In genomic region chr16:58515125-58515870, GRCh38 we compare ENCODE assay signal across 8 cellular contexts. TPM values are rescaled to one million over a fixed set of nuclear protein-coding genes. Genes with fewer than 3 reads are reported as not detected.
DNase-seq lines count a peak whose midpoint lies in the region; ATAC-seq and TF ChIP-seq lines count a peak whose summit lies in the region.

Gene SETD6 (plus strand): TSS chr16:58515517. CDS start chr16:58515538, 21 bp downstream.

- H3K27me3 Mint-ChIP-seq in CD8-positive, alpha-beta memory T cell, result no peaks in the 10 kb centered on the region

- H3K4me3 Mint-ChIP-seq in CD8-positive, alpha-beta memory T cell, result peak within 1 kb of the TSS; percentile 88 to 96 (median 90)

- POLR2A ChIA-PET in CD8-positive, alpha-beta memory T cell (lab: Charles Lee), result interaction anchor here (0.6 kb wide), 2 partner anchors 236 to 1007 kb away, joined by 4 to 5 read pairs; no protein-coding TSS in a partner anchor

- peaks cover 39% of the 10 kb centered on the region for H4K20me1 ChIP-seq in OCI-LY3 (ENCODE audit: insufficient read depth, low read length)

- H3K4me2 ChIP-seq in OCI-LY3 (ENCODE audit: low read length), result peak within 1 kb of the TSS; percentile 89

- intact Hi-C loops in esophagus muscularis mucosa (cut with DNase I), result loop anchor here (5.0 kb wide), 1 partner anchor 112 kb away; the partner anchor contains the start of gene CNOT1

- H3K36me3 Mint-ChIP-seq in CD8-positive, alpha-beta memory T cell, result peaks cover 0 to 37% (median 5%) of the 10 kb centered on the region in 3 donors

- no peaks in the 10 kb centered on the region for H3K9me3 ChIP-seq in CD8-positive, alpha-beta memory T cell (ENCODE audit: low read length)
- H3K9me3 ChIP-seq in OCI-LY3 (ENCODE audit: insufficient read depth, low read length), result no peaks in the 10 kb centered on the region
- H3K9me3 ChIP-seq in esophagus muscularis mucosa, result no peaks in the 10 kb centered on the region
- H3K9me3 ChIP-seq in muscle layer of duodenum (ENCODE audit: control insufficient read depth in 1 of 2, low read length in 2 of 2), result no peaks in the 10 kb centered on the region

- peak within 1 kb of the TSS; percentile 75 for H3K9ac ChIP-seq in OCI-LY3 (ENCODE audit: low read length)

- ATAC-seq in GM19452 (IDR thresholded peaks at IDR 0.05; ENCODE audit: unreplicated experiment), result peak; percentile 67

- CTCF ChIA-PET in CD8-positive, alpha-beta memory T cell (lab: Charles Lee), result interaction anchor here (0.9 to 2.5 kb wide), 3 partner anchors 10 to 241 kb away, joined by 3 to 26 read pairs (median 4); partner anchors contain the start of gene NDRG4

- WGBS in esophagus muscularis mucosa, result 0% methylated on average over 39 of the region's 80 CpGs

- peak within 1 kb of the TSS; percentile 85 to 94 (median 88) for H3K27ac Mint-ChIP-seq in CD8-positive, alpha-beta memory T cell

- no peaks in the 10 kb centered on the region for H3K27me3 ChIP-seq in CD8-positive, alpha-beta memory T cell (ENCODE audit: insufficient read depth, low read length, poor library complexity, severe bottlenecking)
- no peaks in the 10 kb centered on the region for H3K27me3 ChIP-seq in OCI-LY3 (ENCODE audit: low read depth, low read length)
- H3K27me3 ChIP-seq in esophagus muscularis mucosa, result no peaks in the 10 kb centered on the region
- H3K27me3 ChIP-seq in muscle layer of duodenum (ENCODE audit: low read depth, low read length), result no peaks in the 10 kb centered on the region

- peak within 1 kb of the TSS; percentile 84 for H2AFZ ChIP-seq in OCI-LY3 (ENCODE audit: low read depth, low read length)

- H3K36me3 ChIP-seq in CD8-positive, alpha-beta memory T cell (ENCODE audit: insufficient read depth, low read length), result peaks cover 21% of the 10 kb centered on the region
- H3K36me3 ChIP-seq in OCI-LY3 (replicated peaks; ENCODE audit: low read depth, low read length) (peaks cover 25% of the 10 kb centered on the region), esophagus muscularis mucosa (peaks cover 20 to 51% (median 35%) of the 10 kb centered on the region in 4 donors), muscle layer of duodenum (ENCODE audit: control insufficient read depth in 1 of 2, insufficient read depth in 2 of 2, low read length in 2 of 2) (peaks cover 19 to 30% of the 10 kb centered on the region in 2 donors)

- H3K79me2 ChIP-seq in OCI-LY3 (ENCODE audit: low read length), result peaks cover 38% of the 10 kb centered on the region

- no peak for TF ChIP-seq EP300 in esophagus muscularis mucosa (IDR thresholded peaks at IDR 0.05)

- TF ChIP-seq CTCF in OCI-LY3 (IDR thresholded peaks at IDR 0.05; ENCODE audit: low read depth, low read length) (no peak), esophagus muscularis mucosa (IDR thresholded peaks at IDR 0.05) (peak in 2 of 3 experiments; percentile 9 to 42)

- peak within 1 kb of the TSS; percentile 92 for H3K4me3 ChIP-seq in CD8-positive, alpha-beta memory T cell (ENCODE audit: low read length)
- H3K4me3 ChIP-seq in OCI-LY3 (ENCODE audit: low read length) (peak within 1 kb of the TSS; percentile 93), esophagus muscularis mucosa (peak within 1 kb of the TSS; percentile 90 to 97 (median 92)), muscle layer of duodenum (ENCODE audit: low read depth in 1 of 2, low read length in 2 of 2) (peak within 1 kb of the TSS; percentile 81 to 92)

- H3K4me1 ChIP-seq in CD8-positive, alpha-beta memory T cell (ENCODE audit: insufficient read depth, low read length), result peaks cover 17% of the 10 kb centered on the region
- H3K4me1 ChIP-seq in OCI-LY3 (ENCODE audit: low read length) (peaks cover 43% of the 10 kb centered on the region), esophagus muscularis mucosa (peaks cover 15 to 31% (median 20%) of the 10 kb centered on the region in 4 donors), muscle layer of duodenum (ENCODE audit: control insufficient read depth in 1 of 2, insufficient read depth in 2 of 2, low read length in 2 of 2) (peaks cover 4 to 17% of the 10 kb centered on the region in 2 donors)

- no peak for TF ChIP-seq POLR2A in esophagus muscularis mucosa (IDR thresholded peaks at IDR 0.05; ENCODE audit: low read depth)

- H3K4me1 Mint-ChIP-seq in CD8-positive, alpha-beta memory T cell, result peaks cover 17 to 22% (median 19%) of the 10 kb centered on the region in 3 donors

- H3K9me3 Mint-ChIP-seq in CD8-positive, alpha-beta memory T cell, result no peaks in the 10 kb centered on the region

- H3K27ac ChIP-seq in CD8-positive, alpha-beta memory T cell (ENCODE audit: low read depth, low read length), result peak within 1 kb of the TSS; percentile 75
- H3K27ac ChIP-seq in OCI-LY3 (ENCODE audit: low read length), result peak within 1 kb of the TSS; percentile 61
- peak within 1 kb of the TSS; percentile 83 to 93 (median 86) for H3K27ac ChIP-seq in esophagus muscularis mucosa (replicated peaks in 1 of 4)
- peak within 1 kb of the TSS; percentile 36 for H3K27ac ChIP-seq in muscle layer of duodenum (ENCODE audit: low read length)

- peak; percentile 56 to 78 (median 67) for DNase-seq in CD8-positive, alpha-beta memory T cell
- DNase-seq in HK-2 (ENCODE audit: unreplicated experiment), result peak; percentile 90
- peak; percentile 85 to 89 for DNase-seq in activated T-cell treated with anti-CD3 and anti-CD28 coated beads, Interleukin-2, amount 50 U/mL, for 48 hours
- peak; percentile 97 for DNase-seq in esophagus muscularis mucosa (ENCODE audit: extremely low spot score)
- peak; percentile 33 to 71 for DNase-seq in stimulated activated CD8-positive, alpha-beta memory T cell treated with anti-CD3 and anti-CD28 coated beads, Interleukin-7, amount 100 ng/mL, for 4 hours (ENCODE audit: low read depth in 2 of 2)

RNA-seq across cellular contexts. Expression of gene SETD6, which starts in this region (rescaled TPM):
- 10 to 100 TPM; 23.8 to 24.9 TPM for total RNA-seq in CD8-positive, alpha-beta memory T cell
- 10.5 TPM for polyA plus RNA-seq in CD8-positive, alpha-beta memory T cell
- total RNA-seq in esophagus muscularis mucosa, result 10 to 100 TPM; 18.2 to 27.5 (median 22.0) TPM

Comparison
In these comparisons a context has a peak if more than half of its experiments do, and no peak if none do; other contexts are left out.
1. Peak in every context shown above with its lines: DNase-seq, ATAC-seq, H3K4me3 ChIP-seq and H3K27ac ChIP-seq.
2. H3K27ac ChIP-seq: peak in every context shown above with its lines; median percentile 86 in esophagus muscularis mucosa; 75 in CD8-positive, alpha-beta memory T cell; 61 in OCI-LY3; 36 in muscle layer of duodenum.